Comparison of ENCODE assay signal across 9 cellular contexts in genomic region chr1:3313579-3313955, GRCh38.
DNase-seq lines count a peak whose midpoint lies in the region; ATAC-seq and TF ChIP-seq lines count a peak whose summit lies in the region.
"Had no signal": no experiment of that assay in that cellular context is flagged by ENCODE, and none has a peak within 500 bp of the region (broad histone marks: within the 10 kb centered on the region; RNA-seq: fewer than 3 reads in every experiment).

No MANE protein-coding gene starts in this region.

- H3K27ac ChIP-seq in testis = peak overlapping the region; percentile 60 to 80
- H3K27ac ChIP-seq: epithelial cell of prostate had no signal

- no peaks in the 10 kb centered on the region for H3K36me3 ChIP-seq in testis (ENCODE audit: low read depth, missing control alignments)

- WGBS in testis, 2 donors = 34 to 37% methylated on average over 22 of the region's 22 CpGs

- intact Hi-C loops in testis (cut with DNase I; ENCODE audit: low total_unique reads) = no loop called here

- ATAC-seq in HG02870 (IDR thresholded peaks at IDR 0.05; ENCODE audit: unreplicated experiment) = no peak

- TF ChIP-seq CTCF in LNCaP clone FGC (IDR thresholded peaks at IDR 0.05; ENCODE audit: control insufficient read depth, extremely low read depth, insufficient read depth) = no peak
- TF ChIP-seq CTCF in testis (IDR thresholded peaks at IDR 0.05) = no peak

- peak; percentile 66 for DNase-seq in LNCaP clone FGC (ENCODE audit: low read depth)
- DNase-seq in epidermal melanocyte (ENCODE audit: insufficient read length, low spot score) = peak; percentile 57
- DNase-seq in medulla oblongata (ENCODE audit: extremely low spot score) = peak; percentile 77
- peak; percentile 92 for DNase-seq in testis
- no peak for DNase-seq in activated CD4-positive, alpha-beta T cell treated with anti-CD3 and anti-CD28 coated beads for 1 hour
- DNase-seq in activated CD4-positive, alpha-beta T cell treated with anti-CD3 and anti-CD28 coated beads, Interleukin-2, amount 50 U/mL, for 48 hours = no peak
- DNase-seq in stimulated activated CD4-positive, alpha-beta T cell treated with anti-CD3 and anti-CD28 coated beads, Interleukin-4, amount 100 ng/mL, for 4 hours = no peak

- TF ChIP-seq POLR2A in testis (IDR thresholded peaks at IDR 0.05) = no peak

- H3K4me3 ChIP-seq in LNCaP clone FGC (ENCODE audit: low read depth, low read length) = no peak overlapping the region
- no peak overlapping the region for H3K4me3 ChIP-seq in testis

- H3K27me3 ChIP-seq in testis = no peaks in the 10 kb centered on the region

- no peaks in the 10 kb centered on the region for H3K9me3 ChIP-seq in testis

- H3K4me1 ChIP-seq in testis = peaks cover 22% of the 10 kb centered on the region

Comparison
In these comparisons a context has a peak if more than half of its experiments do, and no peak if none do; other contexts are left out.
1. DNase-seq: peak in LNCaP clone FGC (single experiment), epidermal melanocyte (single experiment), medulla oblongata (single experiment) and testis (single experiment); none in activated CD4-positive, alpha-beta T cell treated with anti-CD3 and anti-CD28 coated beads for 1 hour (single experiment), activated CD4-positive, alpha-beta T cell treated with anti-CD3 and anti-CD28 coated beads, Interleukin-2, amount 50 U/mL, for 48 hours (0 of 2) and stimulated activated CD4-positive, alpha-beta T cell treated with anti-CD3 and anti-CD28 coated beads, Interleukin-4, amount 100 ng/mL, for 4 hours (0 of 2).